ENCODE assay signal across 8 cellular contexts in genomic region chr2:64839844-64840243, GRCh38.
DNase-seq lines count a peak whose midpoint lies in the region; ATAC-seq lines count a peak whose summit lies in the region.

No MANE protein-coding gene starts in this region.

- no peaks in the 10 kb centered on the region for H3K27me3 ChIP-seq in ACC112 (ENCODE audit: insufficient read depth, low read length)

- peak overlapping the region; percentile 80 for H2AFZ ChIP-seq in ACC112 (ENCODE audit: low read length, unreplicated experiment)

- ATAC-seq in GM18873 (IDR thresholded peaks at IDR 0.05; ENCODE audit: low FRiP score, unreplicated experiment) (peak; percentile 79), HG03045 (IDR thresholded peaks at IDR 0.05; ENCODE audit: unreplicated experiment) (peak; percentile 86), sciatic nerve (peak; percentile 59)

- peaks cover 45% of the 10 kb centered on the region for H3K4me1 ChIP-seq in ACC112 (ENCODE audit: control insufficient read depth, insufficient read depth, low read length, unreplicated experiment)

- no peak overlapping the region for H3K4me3 ChIP-seq in ACC112 (ENCODE audit: low read depth, low read length)

- no peaks in the 10 kb centered on the region for H3K36me3 ChIP-seq in ACC112 (ENCODE audit: insufficient read depth, low read length)

- H3K79me2 ChIP-seq in ACC112 (ENCODE audit: control insufficient read depth, insufficient read depth, low read length, unreplicated experiment), result no peaks in the 10 kb centered on the region

- intact Hi-C loops in sciatic nerve (cut with DNase I), result loop anchor here (10.0 kb wide), 1 partner anchor 75 kb away; no protein-coding TSS in a partner anchor

- DNase-seq in SW480 (ENCODE audit: low spot score) (peak; percentile 37), sciatic nerve (ENCODE audit: low spot score) (no peak), anterior cingulate cortex (lab: John Stamatoyannopoulos, UW) (no peak), SKM-1 (lab: John Stamatoyannopoulos, UW; ENCODE audit: unreplicated experiment) (no peak)
- no peak for DNase-seq in activated T-cell treated with anti-CD3 and anti-CD28 coated beads, Interleukin-2, amount 50 U/mL, for 48 hours

- peak overlapping the region; percentile 61 for H3K27ac ChIP-seq in ACC112 (ENCODE audit: low read depth, low read length)
